Comparison of ENCODE assay signal across 17 cellular contexts in the genomic region with DNA sequence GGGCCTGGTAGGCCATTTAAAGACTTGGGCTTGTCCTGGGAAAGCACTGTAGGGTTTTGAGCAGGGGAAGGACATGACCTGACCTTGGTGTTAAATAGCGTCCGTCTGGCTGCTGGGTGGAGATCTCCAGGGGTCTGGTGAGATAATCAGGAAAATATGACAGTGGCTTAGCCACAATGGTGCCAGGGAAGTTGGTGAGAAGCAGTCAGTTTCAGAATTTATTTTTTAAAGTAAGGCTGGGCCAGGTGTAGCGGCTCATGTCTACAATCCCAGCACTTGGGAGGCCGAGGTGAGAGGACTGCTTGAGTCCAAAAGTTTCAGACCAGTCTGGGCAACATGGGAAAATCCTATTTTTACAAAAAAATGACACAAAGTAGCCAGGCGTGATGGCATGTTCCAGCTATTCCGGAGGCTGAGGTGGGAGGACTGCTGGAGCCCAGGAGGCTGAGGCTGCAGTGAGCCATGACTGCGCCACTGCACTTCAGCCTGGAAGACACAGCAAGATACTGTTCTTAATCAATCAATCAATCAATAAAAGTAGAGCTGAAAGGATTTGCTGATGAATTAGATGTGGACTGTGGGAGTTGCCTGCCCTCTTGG. TPM values are rescaled to one million over a fixed set of nuclear protein-coding genes. Genes with fewer than 3 reads are reported as not detected.
DNase-seq lines count a peak whose midpoint lies in the region; ATAC-seq and TF ChIP-seq lines count a peak whose summit lies in the region.
"Had no signal": no experiment of that assay in that cellular context is flagged by ENCODE, and none has a peak within 500 bp of the region (broad histone marks: within the 10 kb centered on the region; RNA-seq: fewer than 3 reads in every experiment).

No MANE protein-coding gene starts in this region.

- TF ChIP-seq RAD21 in HCT116 (IDR thresholded peaks at IDR 0.05; ENCODE audit: low read depth): no peak

- peaks cover 17 to 98% (median 82%) of the 10 kb centered on the region in 4 donors for H3K4me1 Mint-ChIP-seq in CD4-positive, CD25-positive, alpha-beta regulatory T cell
- peaks cover 49% of the 10 kb centered on the region for H3K4me1 Mint-ChIP-seq in osteocyte (ENCODE audit: unreplicated experiment)

- no peak for TF ChIP-seq POLR2A in HCT116 (IDR thresholded peaks at IDR 0.05; ENCODE audit: borderline replicate concordance, extremely low read depth, insufficient read depth, insufficient read length)

- peak overlapping the region; percentile 81 to 99 (median 94) for H3K27ac Mint-ChIP-seq in CD4-positive, CD25-positive, alpha-beta regulatory T cell
- H3K27ac Mint-ChIP-seq in osteocyte (ENCODE audit: unreplicated experiment): peak overlapping the region; percentile 59
- H3K27ac Mint-ChIP-seq: endodermal cell had no signal

- H2AFZ ChIP-seq in HCT116 (ENCODE audit: low read depth, low read length, poor library complexity, severe bottlenecking): no peak overlapping the region
- H2AFZ ChIP-seq: GM23248 had no signal

- no peaks in the 10 kb centered on the region for H3K27me3 Mint-ChIP-seq in CD4-positive, CD25-positive, alpha-beta regulatory T cell
- no peaks in the 10 kb centered on the region for H3K27me3 Mint-ChIP-seq in osteocyte (ENCODE audit: unreplicated experiment)

- H4K20me1 ChIP-seq in HCT116 (ENCODE audit: insufficient read depth): no peaks in the 10 kb centered on the region; the same call in 1 of the 2 replicates

- no TSS peak for BruUV-seq in HCT116 (replicated peaks; lab: Mats Ljungman, UMichigan)

- H3K36me3 ChIP-seq in CD4-positive, CD25-positive, alpha-beta regulatory T cell (ENCODE audit: control insufficient read depth, insufficient read depth, low read length): peaks cover 26% of the 10 kb centered on the region
- H3K36me3 ChIP-seq in HCT116 (ENCODE audit: control insufficient read depth in 1 of 2, insufficient read depth in 2 of 2, low read length in 2 of 2) (peaks cover 5 to 39% of the 10 kb centered on the region in 2 experiments; a peak in 3 of 4 replicates), ascending aorta (peaks cover 0 to 17% of the 10 kb centered on the region in 2 donors)
- no peaks in the 10 kb centered on the region for H3K36me3 ChIP-seq in effector memory CD4-positive, alpha-beta T cell (ENCODE audit: control insufficient read depth, insufficient read depth, low read length)

- CTCF ChIA-PET in HCT116 (lab: Charles Lee): no interaction called here

- TF ChIP-seq CTCF in HCT116 (IDR thresholded peaks at IDR 0.05 in 2 of 3, conservative IDR thresholded peaks at IDR 0.05 in 1 of 3; ENCODE audit: borderline replicate concordance in 1 of 3, insufficient read depth in 1 of 3, low read depth in 2 of 3, low read length in 2 of 3) (no peak), ascending aorta (IDR thresholded peaks at IDR 0.05) (no peak), osteocyte (IDR thresholded peaks at IDR 0.05) (no peak)

- no peak for ATAC-seq in CD4-positive, CD25-positive, alpha-beta regulatory T cell (ENCODE audit: low read depth in 2 of 2)
- ATAC-seq in HCT116: no peak
- ATAC-seq: pancreas had no signal

- H3K9me3 Mint-ChIP-seq in CD4-positive, CD25-positive, alpha-beta regulatory T cell: no peaks in the 10 kb centered on the region
- no peaks in the 10 kb centered on the region for H3K9me3 Mint-ChIP-seq in osteocyte (ENCODE audit: unreplicated experiment)
- H3K9me3 Mint-ChIP-seq: endodermal cell had no signal

- peaks cover 44% of the 10 kb centered on the region for H3K36me3 Mint-ChIP-seq in CD4-positive, CD25-positive, alpha-beta regulatory T cell
- peaks cover 22% of the 10 kb centered on the region for H3K36me3 Mint-ChIP-seq in osteocyte (ENCODE audit: unreplicated experiment)

- no peaks in the 10 kb centered on the region for H3K9me2 ChIP-seq in HCT116 (ENCODE audit: insufficient read depth)

- H3K4me3 ChIP-seq in CD4-positive, CD25-positive, alpha-beta regulatory T cell (ENCODE audit: low read depth, low read length): no peak overlapping the region
- H3K4me3 ChIP-seq in HCT116 (replicated peaks in 1 of 2; ENCODE audit: low read depth in 1 of 2, low read length in 2 of 2): no peak overlapping the region
- no peak overlapping the region for H3K4me3 ChIP-seq in ascending aorta
- no peak overlapping the region for H3K4me3 ChIP-seq in effector memory CD4-positive, alpha-beta T cell (ENCODE audit: insufficient read depth, low read depth, low read length, poor library complexity, severe bottlenecking)
- H3K4me3 ChIP-seq: GM23248, pancreas, SJSA1 had no signal

- H3K9ac ChIP-seq in HCT116 (ENCODE audit: low read length): peak overlapping the region; percentile 12
- H3K9ac ChIP-seq: GM23248 had no signal

- no peak for DNase-seq in CD4-positive, CD25-positive, alpha-beta regulatory T cell
- DNase-seq in HCT116 (ENCODE audit: low read depth, low spot score) (no peak), ascending aorta (ENCODE audit: low spot score in 2 of 2) (no peak), osteocyte (ENCODE audit: extremely low spot score, unreplicated experiment) (no peak), NCI-H187 (lab: John Stamatoyannopoulos, UW) (no peak)
- DNase-seq in central memory CD4-positive, alpha-beta T cell: no peak
- no peak for DNase-seq in effector memory CD4-positive, alpha-beta T cell
- DNase-seq: activated CD4-positive, alpha-beta T cell treated with anti-CD3 and anti-CD28 coated beads, Interleukin-2, amount 50 U/mL, for 1 hour; amniotic stem cell; DMS53; endodermal cell; GM23248; NCI-H1417 treated with DMSO at 0.1 percent for 48 hours; NCI-H69; pancreas; stimulated activated CD4-positive, alpha-beta T cell treated with anti-CD3 and anti-CD28 coated beads, Interleukin-2, amount 100 ng/mL, for 24 hours had no signal

- peak overlapping the region in 2 of 4 donors; percentile 66 to 85 for H3K4me3 Mint-ChIP-seq in CD4-positive, CD25-positive, alpha-beta regulatory T cell
- H3K4me3 Mint-ChIP-seq in osteocyte (ENCODE audit: unreplicated experiment): no peak overlapping the region
- H3K4me3 Mint-ChIP-seq: endodermal cell had no signal

- H3K4me1 ChIP-seq in CD4-positive, CD25-positive, alpha-beta regulatory T cell (ENCODE audit: control insufficient read depth, insufficient read depth, low read length, poor library complexity, severe bottlenecking): peaks cover 81% of the 10 kb centered on the region
- peaks cover 59 to 94% of the 10 kb centered on the region in 2 experiments for H3K4me1 ChIP-seq in HCT116 (ENCODE audit: control insufficient read depth in 1 of 2, insufficient read depth in 2 of 2, low read length in 2 of 2)
- H3K4me1 ChIP-seq in ascending aorta: peaks cover 28 to 69% of the 10 kb centered on the region in 2 donors
- peaks cover 73% of the 10 kb centered on the region for H3K4me1 ChIP-seq in effector memory CD4-positive, alpha-beta T cell (ENCODE audit: control insufficient read depth, insufficient read depth, low read length, poor library complexity, severe bottlenecking)

- H3K9me3 ChIP-seq in CD4-positive, CD25-positive, alpha-beta regulatory T cell (ENCODE audit: control insufficient read depth in 2 of 2, low read length in 2 of 2): no peaks in the 10 kb centered on the region
- no peaks in the 10 kb centered on the region for H3K9me3 ChIP-seq in HCT116 (ENCODE audit: control insufficient read depth in 1 of 2, insufficient read depth in 1 of 2, low read depth in 1 of 2, low read length in 2 of 2)
- H3K9me3 ChIP-seq in ascending aorta: no peaks in the 10 kb centered on the region
- no peaks in the 10 kb centered on the region for H3K9me3 ChIP-seq in effector memory CD4-positive, alpha-beta T cell (ENCODE audit: control insufficient read depth, low read length)
- H3K9me3 ChIP-seq: pancreas, SJSA1 had no signal

- peak overlapping the region; percentile 48 for H3K27ac ChIP-seq in CD4-positive, CD25-positive, alpha-beta regulatory T cell (ENCODE audit: insufficient read depth, low read length, poor library complexity, severe bottlenecking)
- peak overlapping the region; percentile 79 for H3K27ac ChIP-seq in HCT116 (ENCODE audit: low read depth, low read length)
- H3K27ac ChIP-seq in ascending aorta: peak overlapping the region; percentile 50 to 65
- no peak overlapping the region for H3K27ac ChIP-seq in effector memory CD4-positive, alpha-beta T cell (ENCODE audit: insufficient read depth, low read length, poor library complexity, severe bottlenecking)
- H3K27ac ChIP-seq: GM23248, SJSA1 had no signal

- peaks cover 99% of the 10 kb centered on the region for H3K79me2 ChIP-seq in HCT116 (ENCODE audit: insufficient read depth, low read length)

- peak overlapping the region; percentile 23 for H3K4me2 ChIP-seq in HCT116 (ENCODE audit: low read length)

- POLR2A ChIA-PET in HCT116 (lab: Charles Lee): no interaction called here

- intact Hi-C loops in HCT116 (cut with micrococcal nuclease) (no loop called here), ascending aorta (cut with DNase I) (no loop called here)

- RAD21 ChIA-PET in HCT116 (lab: Charles Lee; ENCODE audit: low non-redundant PET in 1 of 2, low total read pairs in 2 of 2, uncharacterized antibody in 2 of 2, unreplicated experiment in 2 of 2): no interaction called here

- no peaks in the 10 kb centered on the region for H3K27me3 ChIP-seq in CD4-positive, CD25-positive, alpha-beta regulatory T cell (ENCODE audit: control insufficient read depth, insufficient read depth, low read length)
- H3K27me3 ChIP-seq in HCT116 (ENCODE audit: insufficient read depth, low read length) (no peaks in the 10 kb centered on the region), ascending aorta (no peaks in the 10 kb centered on the region)
- no peaks in the 10 kb centered on the region for H3K27me3 ChIP-seq in effector memory CD4-positive, alpha-beta T cell (replicated peaks; ENCODE audit: control insufficient read depth, insufficient read depth, low read length, poor library complexity, severe bottlenecking)
- H3K27me3 ChIP-seq: pancreas, SJSA1 had no signal

TF ChIP-seq in HCT116, 20 proteins besides CTCF, POLR2A, EP300 and RAD21 (continues in another document):
- TF ChIP-seq, protein P1, sequence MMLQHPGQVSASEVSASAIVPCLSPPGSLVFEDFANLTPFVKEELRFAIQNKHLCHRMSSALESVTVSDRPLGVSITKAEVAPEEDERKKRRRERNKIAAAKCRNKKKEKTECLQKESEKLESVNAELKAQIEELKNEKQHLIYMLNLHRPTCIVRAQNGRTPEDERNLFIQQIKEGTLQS (IDR thresholded peaks at IDR 0.05): no peak

RNA-seq across cellular contexts. Expression of a gene that starts 41.4 kb away (rescaled TPM):
- total RNA-seq in CD4-positive, CD25-positive, alpha-beta regulatory T cell: 38.1 TPM
- 10 to 100 TPM; 15.5 to 19.6 (median 17.3) TPM for polyA plus RNA-seq in CD4-positive, CD25-positive, alpha-beta regulatory T cell
- 226 TPM for total RNA-seq in HCT116 (2021; ENCODE audit: unreplicated experiment)
- polyA plus RNA-seq in HCT116 (2012): 186 and 209 TPM in 2 replicates
- total RNA-seq in ascending aorta: 200 TPM
- total RNA-seq in osteocyte: 67.0 and 69.4 TPM in 2 replicates

RNA-seq across cellular contexts. Expression of a gene that starts 43.5 kb away (rescaled TPM):
- not detected for total RNA-seq in CD4-positive, CD25-positive, alpha-beta regulatory T cell
- not detected for polyA plus RNA-seq in CD4-positive, CD25-positive, alpha-beta regulatory T cell
- total RNA-seq in HCT116 (2021; ENCODE audit: unreplicated experiment): not detected
- polyA plus RNA-seq in HCT116 (2012): 0.11 TPM in 1 of 2 replicates, not detected in the other
- total RNA-seq in ascending aorta: 61.4 TPM
- total RNA-seq in osteocyte: not detected in 2 replicates
- total RNA-seq: endodermal cell, GM23248, SJSA1 had no signal
- polyA plus RNA-seq: GM23248 had no signal

RNA-seq across cellular contexts. Expression of a gene that starts 57.9 kb away (rescaled TPM):
- 5.4 TPM for total RNA-seq in CD4-positive, CD25-positive, alpha-beta regulatory T cell
- polyA plus RNA-seq in CD4-positive, CD25-positive, alpha-beta regulatory T cell: 1 to 10 TPM; 3.1 to 6.3 (median 3.8) TPM
- total RNA-seq in HCT116 (2021; ENCODE audit: unreplicated experiment) (163 TPM), ascending aorta (not detected), osteocyte (22.6 and 25.5 TPM in 2 replicates)
- 94.9 and 129 TPM in 2 replicates for polyA plus RNA-seq in HCT116 (2012)

Comparison
In these comparisons a context has a peak if more than half of its experiments do, and no peak if none do; other contexts are left out.
1. RNA of a gene that starts 43.5 kb away (total RNA-seq): 61.4 TPM in ascending aorta (single experiment); not detected in CD4-positive, CD25-positive, alpha-beta regulatory T cell (single experiment), not detected in HCT116 (single experiment) and not detected in osteocyte; every median in the first group is over 10 times any median in the second.